In the genomic region with DNA sequence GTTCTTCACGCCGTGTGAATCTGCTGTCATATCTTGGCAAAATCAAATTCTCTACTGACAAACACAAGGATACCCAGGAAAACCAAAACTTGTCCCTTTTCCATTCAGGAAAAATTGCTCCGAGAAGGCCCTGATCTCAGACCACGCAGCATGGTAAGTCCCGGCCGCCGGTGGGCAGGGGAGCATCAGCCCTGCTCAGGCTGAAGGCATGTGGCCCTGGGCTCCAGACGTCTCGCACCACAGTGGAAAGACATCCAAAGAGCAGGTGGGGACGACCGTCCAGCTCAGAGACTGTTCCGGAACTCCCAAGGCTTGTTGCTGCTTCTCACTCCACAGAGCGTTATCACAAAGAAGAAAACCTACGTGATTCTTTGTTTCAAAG, we compare ENCODE assay signal across 18 cellular contexts. TPM values are rescaled to one million over a fixed set of nuclear protein-coding genes. Genes with fewer than 3 reads are reported as not detected.
DNase-seq lines count a peak whose midpoint lies in the region; ATAC-seq and TF ChIP-seq lines count a peak whose summit lies in the region.
"Had no signal": no experiment of that assay in that cellular context is flagged by ENCODE, and none has a peak within 500 bp of the region (broad histone marks: within the 10 kb centered on the region; RNA-seq: fewer than 3 reads in every experiment).

No MANE protein-coding gene starts in this region.

- no peaks in the 10 kb centered on the region for H3K4me1 ChIP-seq in right cardiac atrium (ENCODE audit: control insufficient read depth, insufficient read depth, low read length)
- peaks cover 0 to 15% (median 7%) of the 10 kb centered on the region in 6 donors for H3K4me1 ChIP-seq in spleen
- H3K4me1 ChIP-seq: A549, BE2C had no signal

- TF ChIP-seq CTCF in WTC11 (IDR thresholded peaks at IDR 0.05) (no peak), spleen (IDR thresholded peaks at IDR 0.05 in 8 of 11, conservative IDR thresholded peaks at IDR 0.05 in 3 of 11) (no peak)

- no peaks in the 10 kb centered on the region for H3K27me3 ChIP-seq in right cardiac atrium (ENCODE audit: control insufficient read depth, insufficient read depth)
- no peaks in the 10 kb centered on the region for H3K27me3 ChIP-seq in spleen (replicated peaks in 1 of 7)
- H3K27me3 ChIP-seq: BE2C had no signal

- intact Hi-C loops in right cardiac atrium (cut with DNase I) = loop anchor here in 1 of 4 donors (10.0 kb wide), 1 partner anchor 855 kb away; no protein-coding TSS in a partner anchor
- intact Hi-C loops in spleen (cut with DNase I; ENCODE audit: low total_unique reads) = no loop called here

- H3K4me3 ChIP-seq in right cardiac atrium (ENCODE audit: low read length) = no peak overlapping the region
- no peak overlapping the region for H3K4me3 ChIP-seq in spleen
- H3K4me3 ChIP-seq: A549, GM12878, GM23338 had no signal

- ATAC-seq in T-helper 17 cell (no peak), WTC11 (no peak), right cardiac atrium (no peak), HG03521 (IDR thresholded peaks at IDR 0.05; ENCODE audit: unreplicated experiment) (no peak)
- ATAC-seq: A549, GM12878, GM23338 had no signal

- no peak for TF ChIP-seq POLR2A in spleen (IDR thresholded peaks at IDR 0.05)

- DNase-seq in T-helper 17 cell (no peak), WTC11 (ENCODE audit: low spot score) (no peak), right cardiac atrium (peak in 2 of 3 donors; percentile 4 to 44), spleen (peak; percentile 56), HuH-7 (ENCODE audit: low spot score) (no peak)
- DNase-seq: BE2C; CD4-positive, alpha-beta memory T cell; DMS79; H9; IMR-90 had no signal

- WGBS in right cardiac atrium = 95% methylated on average over 14 of the region's 14 CpGs
- 96 to 99% (median 97%) methylated on average over 14 of the region's 14 CpGs for WGBS in spleen, 5 donors

- peaks cover 0 to 100% (median 84%) of the 10 kb centered on the region in 6 donors for H3K36me3 ChIP-seq in spleen
- H3K36me3 ChIP-seq: BE2C had no signal

- H3K9me3 ChIP-seq in T-helper 17 cell (ENCODE audit: control insufficient read depth, low read length, poor library complexity, severe bottlenecking) = no peaks in the 10 kb centered on the region
- H3K9me3 ChIP-seq in right cardiac atrium (ENCODE audit: control insufficient read depth, low read length) = no peaks in the 10 kb centered on the region
- no peaks in the 10 kb centered on the region for H3K9me3 ChIP-seq in spleen
- H3K9me3 ChIP-seq: A549, BE2C had no signal

- H3K27me3 Mint-ChIP-seq in T-helper 17 cell (no peaks in the 10 kb centered on the region), WTC11 (ENCODE audit: low read depth) (no peaks in the 10 kb centered on the region)
- H3K27me3 Mint-ChIP-seq: CD4-positive, alpha-beta memory T cell had no signal

- CTCF ChIA-PET in WTC11 (lab: Charles Lee) = no interaction called here

- H3K36me3 Mint-ChIP-seq in T-helper 17 cell (ENCODE audit: low read depth) (no peaks in the 10 kb centered on the region), WTC11 (peaks cover 19% of the 10 kb centered on the region; the same call in 1 of the 2 replicates)

- no peaks in the 10 kb centered on the region for H3K9me3 Mint-ChIP-seq in WTC11
- H3K9me3 Mint-ChIP-seq: CD4-positive, alpha-beta memory T cell; GM23338; H9 had no signal

- H3K4me3 Mint-ChIP-seq in T-helper 17 cell (no peak overlapping the region), WTC11 (no peak overlapping the region)
- H3K4me3 Mint-ChIP-seq: CD4-positive, alpha-beta memory T cell; GM23338; H9 had no signal

- POLR2A ChIA-PET in WTC11 (lab: Charles Lee) = no interaction called here

- no peak overlapping the region for H3K27ac ChIP-seq in right cardiac atrium (ENCODE audit: low read length)
- H3K27ac ChIP-seq in spleen = no peak overlapping the region
- H3K27ac ChIP-seq: A549, C4-2B, HL-60 had no signal

- H3K4me1 Mint-ChIP-seq in T-helper 17 cell (peaks cover 10% of the 10 kb centered on the region), WTC11 (peaks cover 5% of the 10 kb centered on the region)
- H3K4me1 Mint-ChIP-seq: CD4-positive, alpha-beta memory T cell had no signal

- peak overlapping the region; percentile 53 for H3K27ac Mint-ChIP-seq in T-helper 17 cell
- H3K27ac Mint-ChIP-seq in WTC11 = 0 out of 2 replicates have a peak overlapping the region, but pooled peaks have one; percentile 32
- H3K27ac Mint-ChIP-seq: CD4-positive, alpha-beta memory T cell; GM23338 had no signal

TF ChIP-seq in WTC11, 78 proteins besides CTCF, POLR2A, EP300 and RAD21 (continues in another document):
- no peak for TF ChIP-seq ZNF121 (CRISPR knock-in tag; IDR thresholded peaks at IDR 0.05)
- TF ChIP-seq, protein P1, sequence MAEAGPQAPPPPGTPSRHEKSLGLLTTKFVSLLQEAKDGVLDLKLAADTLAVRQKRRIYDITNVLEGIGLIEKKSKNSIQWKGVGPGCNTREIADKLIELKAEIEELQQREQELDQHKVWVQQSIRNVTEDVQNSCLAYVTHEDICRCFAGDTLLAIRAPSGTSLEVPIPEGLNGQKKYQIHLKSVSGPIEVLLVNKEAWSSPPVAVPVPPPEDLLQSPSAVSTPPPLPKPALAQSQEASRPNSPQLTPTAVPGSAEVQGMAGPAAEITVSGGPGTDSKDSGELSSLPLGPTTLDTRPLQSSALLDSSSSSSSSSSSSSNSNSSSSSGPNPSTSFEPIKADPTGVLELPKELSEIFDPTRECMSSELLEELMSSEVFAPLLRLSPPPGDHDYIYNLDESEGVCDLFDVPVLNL (CRISPR knock-in tag; IDR thresholded peaks at IDR 0.05; ENCODE audit: borderline replicate concordance, low read depth) = no peak
- TF ChIP-seq ZBTB21 (CRISPR knock-in tag; IDR thresholded peaks at IDR 0.05; ENCODE audit: borderline replicate concordance) = no peak
- TF ChIP-seq ZNF532 (CRISPR knock-in tag; IDR thresholded peaks at IDR 0.05; ENCODE audit: borderline replicate concordance) = no peak
- TF ChIP-seq, protein P2, sequence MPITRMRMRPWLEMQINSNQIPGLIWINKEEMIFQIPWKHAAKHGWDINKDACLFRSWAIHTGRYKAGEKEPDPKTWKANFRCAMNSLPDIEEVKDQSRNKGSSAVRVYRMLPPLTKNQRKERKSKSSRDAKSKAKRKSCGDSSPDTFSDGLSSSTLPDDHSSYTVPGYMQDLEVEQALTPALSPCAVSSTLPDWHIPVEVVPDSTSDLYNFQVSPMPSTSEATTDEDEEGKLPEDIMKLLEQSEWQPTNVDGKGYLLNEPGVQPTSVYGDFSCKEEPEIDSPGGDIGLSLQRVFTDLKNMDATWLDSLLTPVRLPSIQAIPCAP (CRISPR knock-in tag; IDR thresholded peaks at IDR 0.05) = no peak
- no peak for TF ChIP-seq ZNF219 (CRISPR knock-in tag; IDR thresholded peaks at IDR 0.05; ENCODE audit: borderline replicate concordance)
- no peak for TF ChIP-seq PREB (CRISPR knock-in tag; IDR thresholded peaks at IDR 0.05; ENCODE audit: borderline replicate concordance)
- no peak for TF ChIP-seq NR2C2 (CRISPR knock-in tag; IDR thresholded peaks at IDR 0.05)

RNA-seq across cellular contexts. Expression of gene TOLLIP, which starts 29.8 kb away (rescaled TPM):
- total RNA-seq in T-helper 17 cell (10 to 100 TPM; 40.2 to 56.3 TPM), WTC11 (2021) (25.8 to 32.3 TPM (median 31.6 TPM) in 3 replicates), right cardiac atrium (10 to 100 TPM; 42.2 to 53.6 (median 46.0) TPM), spleen (10 to 100 TPM; 44.3 to 67.4 (median 59.8) TPM)
- polyA plus RNA-seq in right cardiac atrium (32.6 TPM), spleen (10 to 100 TPM; 16.1 to 35.8 (median 18.7) TPM)

RNA-seq across cellular contexts. Expression of gene MUC5B, which starts 56.8 kb away (rescaled TPM):
- total RNA-seq in T-helper 17 cell = not detected
- total RNA-seq in WTC11 (2021) = 0.69 to 1.6 TPM (median 1.6 TPM) in 3 replicates
- not detected for total RNA-seq in right cardiac atrium
- polyA plus RNA-seq in right cardiac atrium = under 0.01 TPM
- under 1 TPM in 1 of 7 donors, not detected in 6; 0.09 TPM for total RNA-seq in spleen
- under 1 TPM in 2 of 3 donors, not detected in 1; under 0.01 TPM for polyA plus RNA-seq in spleen
- total RNA-seq: CD4-positive, alpha-beta memory T cell; G401; H9; IMR-90 had no signal
- polyA plus RNA-seq: AG04450; CD4-positive, alpha-beta memory T cell; GM12878; IMR-90 had no signal

Comparison
In these comparisons a context has a peak if more than half of its experiments do, and no peak if none do; other contexts are left out.
1. DNase-seq: peak in right cardiac atrium (2 of 3) and spleen (single experiment); none in T-helper 17 cell (0 of 3), WTC11 (single experiment) and HuH-7 (single experiment).